ENCODE assay signal across 8 cellular contexts in genomic region chr19:51593138-51593890, GRCh38. TPM values are rescaled to one million over a fixed set of nuclear protein-coding genes. Genes with fewer than 3 reads are reported as not detected.
DNase-seq lines count a peak whose midpoint lies in the region; ATAC-seq, FAIRE-seq and TF ChIP-seq lines count a peak whose summit lies in the region.

No MANE protein-coding gene starts in this region.

- no peak for TF ChIP-seq CTCF in liver (IDR thresholded peaks at IDR 0.05; ENCODE audit: low read depth, low read length, missing input control)
- no peak for TF ChIP-seq CTCF in tibial nerve (IDR thresholded peaks at IDR 0.05)

- no peak for DNase-seq in activated naive CD4-positive, alpha-beta T cell treated with anti-CD3 and anti-CD28 coated beads for 36 hours
- DNase-seq in activated naive CD4-positive, alpha-beta T cell treated with Interleukin-2 at 50 U/mL for 16 hours: no peak
- no peak for DNase-seq in activated naive CD8-positive, alpha-beta T cell treated with anti-CD3 and anti-CD28 coated beads, Interleukin-2, amount 50 U/mL, for 24 hours
- no peak for DNase-seq in tibial nerve (ENCODE audit: low spot score in 2 of 2)
- no peak for DNase-seq in dedifferentiated amniotic fluid mesenchymal stem cell (ENCODE audit: extremely low spot score)
- no peak for DNase-seq in HTR-8/SVneo (ENCODE audit: insufficient read length, low spot score)

- H3K27ac Mint-ChIP-seq in activated naive CD4-positive, alpha-beta T cell treated with anti-CD3 and anti-CD28 coated beads for 36 hours: no peak overlapping the region
- H3K27ac Mint-ChIP-seq in activated naive CD8-positive, alpha-beta T cell treated with anti-CD3 and anti-CD28 coated beads, Interleukin-2, amount 50 U/mL, for 24 hours: no peak overlapping the region

- H3K4me1 ChIP-seq in liver (ENCODE audit: control insufficient read depth in 4 of 4, insufficient read depth in 4 of 4, low read length in 3 of 4): peaks cover 0 to 17% (median 13%) of the 10 kb centered on the region in 4 donors
- H3K4me1 ChIP-seq in tibial nerve: peaks cover 0 to 21% (median 7%) of the 10 kb centered on the region in 4 donors

- CTCF ChIA-PET in activated naive CD4-positive, alpha-beta T cell treated with anti-CD3 and anti-CD28 coated beads for 36 hours (lab: Charles Lee): no interaction called here

- no peaks in the 10 kb centered on the region for H3K27me3 ChIP-seq in liver (ENCODE audit: control insufficient read depth in 4 of 4, insufficient read depth in 4 of 4, low read length in 3 of 4)
- peaks cover 0 to 5% of the 10 kb centered on the region in 2 donors for H3K27me3 ChIP-seq in tibial nerve

- TF ChIP-seq POLR2A in tibial nerve (IDR thresholded peaks at IDR 0.05): no peak
- TF ChIP-seq POLR2A in GM18505 (IDR thresholded peaks at IDR 0.05; ENCODE audit: borderline replicate concordance, extremely low read depth, insufficient read depth, insufficient read length): no peak

- H3K9me3 Mint-ChIP-seq in activated naive CD4-positive, alpha-beta T cell treated with anti-CD3 and anti-CD28 coated beads for 36 hours: peaks cover 14% of the 10 kb centered on the region
- peaks cover 14% of the 10 kb centered on the region for H3K9me3 Mint-ChIP-seq in activated naive CD8-positive, alpha-beta T cell treated with anti-CD3 and anti-CD28 coated beads, Interleukin-2, amount 50 U/mL, for 24 hours

- FAIRE-seq in HTR-8/SVneo (lab: Jason Lieb, UNC): no peak

- intact Hi-C loops in activated naive CD4-positive, alpha-beta T cell treated with anti-CD3 and anti-CD28 coated beads for 36 hours (cut with micrococcal nuclease): loop anchor here (5.0 kb wide), 1 partner anchor 486 kb away; the partner anchor contains the start of gene CTU1

- peak overlapping the region; percentile 89 for H3K4me3 Mint-ChIP-seq in activated naive CD4-positive, alpha-beta T cell treated with anti-CD3 and anti-CD28 coated beads for 36 hours
- peak overlapping the region; percentile 88 for H3K4me3 Mint-ChIP-seq in activated naive CD8-positive, alpha-beta T cell treated with anti-CD3 and anti-CD28 coated beads, Interleukin-2, amount 50 U/mL, for 24 hours

- peaks cover 0 to 9% (median 3%) of the 10 kb centered on the region in 4 donors for H3K9me3 ChIP-seq in liver (ENCODE audit: control insufficient read depth in 4 of 4, low read length in 3 of 4)
- peaks cover 0 to 8% (median 0%) of the 10 kb centered on the region in 4 donors for H3K9me3 ChIP-seq in tibial nerve

- TF ChIP-seq EP300 in tibial nerve (IDR thresholded peaks at IDR 0.05): no peak

- no peak overlapping the region for H3K9ac ChIP-seq in liver (ENCODE audit: low read depth in 1 of 2, low read length in 2 of 2)

- H3K27me3 Mint-ChIP-seq in activated naive CD4-positive, alpha-beta T cell treated with anti-CD3 and anti-CD28 coated beads for 36 hours (ENCODE audit: low read depth): no peaks in the 10 kb centered on the region
- peaks cover 7% of the 10 kb centered on the region for H3K27me3 Mint-ChIP-seq in activated naive CD8-positive, alpha-beta T cell treated with anti-CD3 and anti-CD28 coated beads, Interleukin-2, amount 50 U/mL, for 24 hours

- H3K36me3 ChIP-seq in liver (ENCODE audit: control insufficient read depth in 4 of 4, insufficient read depth in 3 of 4, low read depth in 1 of 4, low read length in 3 of 4) (no peaks in the 10 kb centered on the region), tibial nerve (peaks cover 0 to 21% (median 0%) of the 10 kb centered on the region in 3 donors)

- no peak for TF ChIP-seq RAD21 in liver (IDR thresholded peaks at IDR 0.05)

- H3K4me3 ChIP-seq in liver (ENCODE audit: low read depth in 1 of 3, low read length in 3 of 3) (peak overlapping the region; percentile 58 to 86 (median 71)), tibial nerve (peak overlapping the region; percentile 56 to 68 (median 58))

- ATAC-seq in activated naive CD8-positive, alpha-beta T cell treated with anti-CD3 and anti-CD28 coated beads, Interleukin-2, amount 50 U/mL, for 24 hours: no peak
- ATAC-seq in GM18505 (IDR thresholded peaks at IDR 0.05; ENCODE audit: unreplicated experiment): no peak

- peaks cover 11% of the 10 kb centered on the region for H3K4me1 Mint-ChIP-seq in activated naive CD4-positive, alpha-beta T cell treated with anti-CD3 and anti-CD28 coated beads for 36 hours (ENCODE audit: low read depth)
- peaks cover 20% of the 10 kb centered on the region for H3K4me1 Mint-ChIP-seq in activated naive CD8-positive, alpha-beta T cell treated with anti-CD3 and anti-CD28 coated beads, Interleukin-2, amount 50 U/mL, for 24 hours

- H3K36me3 Mint-ChIP-seq in activated naive CD4-positive, alpha-beta T cell treated with anti-CD3 and anti-CD28 coated beads for 36 hours (ENCODE audit: low read depth): peaks cover 9% of the 10 kb centered on the region
- H3K36me3 Mint-ChIP-seq in activated naive CD8-positive, alpha-beta T cell treated with anti-CD3 and anti-CD28 coated beads, Interleukin-2, amount 50 U/mL, for 24 hours (ENCODE audit: low read depth): peaks cover 12% of the 10 kb centered on the region

- H3K27ac ChIP-seq in liver (ENCODE audit: low read depth in 1 of 2, low read length in 2 of 2) (no peak overlapping the region), tibial nerve (no peak overlapping the region)

- WGBS in liver: 32% methylated on average over 10 of the region's 10 CpGs
- WGBS in tibial nerve, 2 donors: 26 to 33% methylated on average over 10 of the region's 10 CpGs

TF ChIP-seq in liver, 16 proteins besides CTCF, POLR2A, EP300 and RAD21:
- TF ChIP-seq NR2F2 (IDR thresholded peaks at IDR 0.05) (no peak), SP1 (IDR thresholded peaks at IDR 0.05) (no peak), YY1 (IDR thresholded peaks at IDR 0.05) (no peak), HNF4A (conservative IDR thresholded peaks at IDR 0.05) (no peak), REST (IDR thresholded peaks at IDR 0.05) (no peak), MAX (IDR thresholded peaks at IDR 0.05) (no peak), FOXA2 (IDR thresholded peaks at IDR 0.05) (no peak), RXRA (IDR thresholded peaks at IDR 0.05) (no peak), GABPA (IDR thresholded peaks at IDR 0.05 in 1 of 2, conservative IDR thresholded peaks at IDR 0.05 in 1 of 2) (no peak), TAF1 (conservative IDR thresholded peaks at IDR 0.05) (no peak), HNF4G (IDR thresholded peaks at IDR 0.05) (no peak), JUND (IDR thresholded peaks at IDR 0.05) (no peak), ATF3 (IDR thresholded peaks at IDR 0.05) (no peak), EGR1 (IDR thresholded peaks at IDR 0.05; ENCODE audit: low read depth in 2 of 2) (no peak)

RNA-seq across cellular contexts. Expression of gene ZNF175, which starts 22.2 kb away (rescaled TPM):
- 1 to 10 TPM; 6.5 to 7.9 TPM for total RNA-seq in activated naive CD4-positive, alpha-beta T cell treated with anti-CD3 and anti-CD28 coated beads for 36 hours
- total RNA-seq in liver (1 to 10 TPM; 3.9 to 5.3 TPM), tibial nerve (1 to 10 TPM; 4.3 to 8.5 (median 7.3) TPM)
- polyA plus RNA-seq in liver: 1 to 10 TPM in 1 of 2 donors, under 1 TPM in 1; 0.60 to 1.1 TPM

RNA-seq across cellular contexts. Expression of gene SIGLEC5, which starts 36.9 kb away (rescaled TPM):
- total RNA-seq in activated naive CD4-positive, alpha-beta T cell treated with anti-CD3 and anti-CD28 coated beads for 36 hours: under 1 TPM in 1 of 2 experiments, not detected in 1; 0.12 TPM
- total RNA-seq in liver: under 1 TPM in 1 of 2 donors, not detected in 1; 0.70 TPM
- under 1 TPM in 1 of 2 donors, not detected in 1; 0.42 TPM for polyA plus RNA-seq in liver
- 1 to 10 TPM in 3 of 4 donors, under 1 TPM in 1; 0.20 to 2.2 (median 1.6) TPM for total RNA-seq in tibial nerve

RNA-seq across cellular contexts. Expression of gene SIGLEC14, which starts 53.3 kb away (rescaled TPM):
- not detected for total RNA-seq in activated naive CD4-positive, alpha-beta T cell treated with anti-CD3 and anti-CD28 coated beads for 36 hours
- total RNA-seq in liver: 1 to 10 TPM; 1.7 to 6.9 TPM
- polyA plus RNA-seq in liver: 1 to 10 TPM in 1 of 2 donors, not detected in 1; 3.2 TPM
- total RNA-seq in tibial nerve: 1 to 10 TPM in 3 of 4 donors, not detected in 1; 1.9 to 6.3 (median 4.9) TPM
